ENCODE assay signal across 9 cellular contexts in genomic region chr17:43543771-43544575, GRCh38. TPM values are rescaled to one million over a fixed set of nuclear protein-coding genes. Genes with fewer than 3 reads are reported as not detected.
A peak's percentile ranks its signal among the peaks of the same experiment; 100 is the strongest.
DNase-seq lines count a peak whose midpoint lies in the region; ATAC-seq and TF ChIP-seq lines count a peak whose summit lies in the region.
"Had no signal": no experiment of that assay in that cellular context is flagged by ENCODE, and none has a peak within 500 bp of the region (broad histone marks: within the 10 kb centered on the region; RNA-seq: fewer than 3 reads in every experiment).

No MANE protein-coding gene starts in this region.

- H3K27ac ChIP-seq in right cardiac atrium (ENCODE audit: low read length) = no peak overlapping the region

- peaks cover 43% of the 10 kb centered on the region for H3K4me1 Mint-ChIP-seq in MCF 10A (ENCODE audit: insufficient read depth, unreplicated experiment)
- H3K4me1 Mint-ChIP-seq in natural killer cell treated with Interleukin-12 subunit alpha and Interleukin-12 subunit beta and Interleukin-15 and Interleukin-18, amount 100 ng/mL, for 72 hours (ENCODE audit: low read depth in 2 of 2) = peaks cover 20 to 22% of the 10 kb centered on the region in 2 donors

- H3K4me3 ChIP-seq in MG63 (peak overlapping the region; percentile 52; the same call in 1 of the 2 replicates), right cardiac atrium (ENCODE audit: low read length) (no peak overlapping the region)

- H3K27ac Mint-ChIP-seq in MCF 10A (ENCODE audit: low read depth, unreplicated experiment) = peak overlapping the region; percentile 94
- H3K27ac Mint-ChIP-seq in natural killer cell treated with Interleukin-12 subunit alpha and Interleukin-12 subunit beta and Interleukin-15 and Interleukin-18, amount 100 ng/mL, for 72 hours = no peak overlapping the region
- H3K27ac Mint-ChIP-seq: activated CD4-positive, alpha-beta T cell treated with anti-CD3 and anti-CD28 coated beads for 36 hours had no signal

- H3K4me3 Mint-ChIP-seq in MCF 10A (ENCODE audit: unreplicated experiment) = peak overlapping the region; percentile 86
- H3K4me3 Mint-ChIP-seq in natural killer cell treated with Interleukin-12 subunit alpha and Interleukin-12 subunit beta and Interleukin-15 and Interleukin-18, amount 100 ng/mL, for 72 hours = peak overlapping the region; percentile 86

- H3K27me3 ChIP-seq in MG63 (0 out of 2 replicates have a peak, but pooled peaks cover 2% of the 10 kb centered on the region), right cardiac atrium (ENCODE audit: control insufficient read depth, insufficient read depth) (no peaks in the 10 kb centered on the region)

- no peaks in the 10 kb centered on the region for H3K9me3 ChIP-seq in MG63
- H3K9me3 ChIP-seq in right cardiac atrium (ENCODE audit: control insufficient read depth, low read length) = no peaks in the 10 kb centered on the region
- H3K9me3 ChIP-seq: stomach had no signal

- 55% methylated on average over 7 of the region's 7 CpGs for WGBS in right cardiac atrium

- intact Hi-C loops in MCF 10A (cut with micrococcal nuclease) (no loop called here), right cardiac atrium (cut with DNase I) (no loop called here)

- DNase-seq in GM10248 (ENCODE audit: extremely low spot score) (no peak), MG63 (no peak), MCF 10A (ENCODE audit: unreplicated experiment) (no peak), right cardiac atrium (no peak), NCI-H1105 treated with DMSO at 0.1 percent for 48 hours (lab: John Stamatoyannopoulos, UW) (no peak)
- no peak for DNase-seq in natural killer cell treated with Interleukin-12 subunit alpha and Interleukin-12 subunit beta and Interleukin-15 and Interleukin-18, amount 100 ng/mL, for 72 hours (ENCODE audit: low spot score)
- DNase-seq: activated CD4-positive, alpha-beta T cell treated with anti-CD3 and anti-CD28 coated beads for 36 hours had no signal

- no peak for ATAC-seq in natural killer cell treated with Interleukin-12 subunit alpha and Interleukin-12 subunit beta and Interleukin-15 and Interleukin-18, amount 100 ng/mL, for 72 hours
- no peak for ATAC-seq in GM21360 (IDR thresholded peaks at IDR 0.05; ENCODE audit: unreplicated experiment)
- no peak for ATAC-seq in right cardiac atrium
- ATAC-seq: activated CD4-positive, alpha-beta T cell treated with anti-CD3 and anti-CD28 coated beads for 36 hours had no signal

- H3K27me3 Mint-ChIP-seq in MCF 10A (ENCODE audit: insufficient read depth, unreplicated experiment) = no peaks in the 10 kb centered on the region
- H3K27me3 Mint-ChIP-seq in natural killer cell treated with Interleukin-12 subunit alpha and Interleukin-12 subunit beta and Interleukin-15 and Interleukin-18, amount 100 ng/mL, for 72 hours = peaks cover 32 to 37% of the 10 kb centered on the region in 2 donors

- no peaks in the 10 kb centered on the region for H3K9me3 Mint-ChIP-seq in MCF 10A (ENCODE audit: unreplicated experiment)
- no peaks in the 10 kb centered on the region for H3K9me3 Mint-ChIP-seq in natural killer cell treated with Interleukin-12 subunit alpha and Interleukin-12 subunit beta and Interleukin-15 and Interleukin-18, amount 100 ng/mL, for 72 hours

- BruUV-seq in MCF 10A (replicated peaks; lab: Mats Ljungman, UMichigan) = TSS peak; percentile 54

- peaks cover 7% of the 10 kb centered on the region for H3K4me1 ChIP-seq in right cardiac atrium (ENCODE audit: control insufficient read depth, insufficient read depth, low read length)

- peaks cover 5% of the 10 kb centered on the region for H3K36me3 Mint-ChIP-seq in MCF 10A (ENCODE audit: insufficient read depth, unreplicated experiment)
- H3K36me3 Mint-ChIP-seq in natural killer cell treated with Interleukin-12 subunit alpha and Interleukin-12 subunit beta and Interleukin-15 and Interleukin-18, amount 100 ng/mL, for 72 hours = no peaks in the 10 kb centered on the region

- H3K36me3 ChIP-seq in MG63 = no peaks in the 10 kb centered on the region
- H3K36me3 ChIP-seq: stomach had no signal

- TF ChIP-seq CTCF in GM10248 (IDR thresholded peaks at IDR 0.05; ENCODE audit: control extremely low read depth, extremely low read depth, low read depth, missing control alignments) (peak; percentile 2), MCF 10A (IDR thresholded peaks at IDR 0.05; ENCODE audit: unreplicated experiment) (no peak)

- CTCF ChIA-PET in GM10248 (lab: Yijun Ruan, JAX) = interaction anchor here (1.0 kb wide), 2 partner anchors 20 to 149 kb away, joined by 3 to 4 read pairs; no protein-coding TSS in a partner anchor
- CTCF ChIA-PET in MCF 10A (lab: Yijun Ruan, JAX) = interaction anchor here (0.6 kb wide), 1 partner anchor 130 kb away, joined by 3 read pairs; no protein-coding TSS in a partner anchor

- POLR2A ChIA-PET in GM10248 (lab: Yijun Ruan, JAX) (no interaction called here), MCF 10A (lab: Yijun Ruan, JAX) (interaction anchor here (0.7 to 1.6 kb wide), 5 partner anchors 13 to 1577 kb away, joined by 3 to 5 read pairs (median 4); partner anchors contain the start of genes CNP and DHX8)

RNA-seq across cellular contexts. Expression of gene ETV4, which starts 2.2 kb away (rescaled TPM):
- 2.4 and 4.5 TPM in 2 replicates for total RNA-seq in MG63 (2014; rRNA removed; shearing (Covaris generic); ENCODE audit: low replicate concordance)
- total RNA-seq in MCF 10A (2022) (23.5 and 31.6 TPM in 2 replicates), right cardiac atrium (1 to 10 TPM in 1 of 4 donors, under 1 TPM in 2, not detected in 1; 0.14 to 2.1 (median 0.59) TPM)
- 1 to 10 TPM; 1.4 to 2.1 TPM for total RNA-seq in natural killer cell treated with Interleukin-12 subunit alpha and Interleukin-12 subunit beta and Interleukin-15 and Interleukin-18, amount 100 ng/mL, for 72 hours
- polyA plus RNA-seq in right cardiac atrium = 0.27 TPM
